Comparison of ENCODE assay signal across 8 cellular contexts in the genomic region with DNA sequence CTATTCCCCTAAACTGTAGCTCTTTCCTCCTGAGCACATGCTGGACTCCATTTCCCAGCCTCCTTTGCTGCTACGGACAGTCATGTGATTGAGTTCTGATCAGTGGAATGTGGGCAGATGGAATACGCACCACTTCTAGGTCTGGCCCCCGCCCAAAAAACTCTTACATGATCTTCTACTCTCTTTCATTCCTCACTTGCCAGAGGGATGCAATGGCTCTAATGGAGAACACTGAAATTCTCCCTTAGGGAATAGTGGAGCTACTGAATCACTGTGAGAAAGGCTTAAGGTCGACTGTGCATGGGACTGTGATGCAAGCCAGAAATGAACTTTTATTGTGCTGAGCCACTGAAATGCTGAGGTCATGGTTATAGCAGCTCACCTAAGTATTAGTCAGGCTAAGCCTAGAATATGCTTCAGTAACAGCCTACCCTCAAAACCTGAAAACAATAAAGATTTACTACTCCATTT. TPM values are rescaled to one million over a fixed set of nuclear protein-coding genes. Genes with fewer than 3 reads are reported as not detected.
DNase-seq lines count a peak whose midpoint lies in the region; ATAC-seq and TF ChIP-seq lines count a peak whose summit lies in the region.

No MANE protein-coding gene starts in this region.

- H3K4me3 ChIP-seq in stomach = no peak overlapping the region
- H3K4me3 ChIP-seq in esophagus squamous epithelium = no peak overlapping the region

- H3K27ac ChIP-seq in stomach = no peak overlapping the region
- peak overlapping the region in 1 of 4 donors; percentile 52 for H3K27ac ChIP-seq in esophagus squamous epithelium

- H3K36me3 ChIP-seq in stomach (no peaks in the 10 kb centered on the region), esophagus squamous epithelium (no peaks in the 10 kb centered on the region)

- 35 to 42% (median 39%) methylated on average over 4 of the region's 4 CpGs for WGBS in stomach, 5 donors
- 29 to 37% methylated on average over 4 of the region's 4 CpGs for WGBS in esophagus squamous epithelium, 2 donors

- H3K27me3 Mint-ChIP-seq in effector memory CD8-positive, alpha-beta T cell = peaks cover 16 to 21% of the 10 kb centered on the region in 2 donors
- peaks cover 21% of the 10 kb centered on the region for H3K27me3 Mint-ChIP-seq in activated CD8-positive, alpha-beta memory T cell treated with anti-CD3 and anti-CD28 coated beads, Interleukin-2, amount 10 ng/mL, durations not matched to agents 7 days and 5 days

- no peak for TF ChIP-seq POLR2A in stomach (IDR thresholded peaks at IDR 0.05)
- no peak for TF ChIP-seq POLR2A in esophagus squamous epithelium (IDR thresholded peaks at IDR 0.05)

- CTCF ChIA-PET in activated CD8-positive, alpha-beta memory T cell treated with anti-CD3 and anti-CD28 coated beads, Interleukin-2, amount 10 ng/mL, durations not matched to agents 7 days and 5 days (lab: Charles Lee) = interaction anchor here (1.2 kb wide), 1 partner anchor 10 kb away, joined by 5 read pairs; no protein-coding TSS in a partner anchor

- intact Hi-C loops in left cardiac atrium (cut with DNase I) (no loop called here), stomach (cut with DNase I; ENCODE audit: low total_unique reads) (no loop called here), esophagus squamous epithelium (cut with DNase I) (no loop called here)

- no peak overlapping the region for H3K4me3 Mint-ChIP-seq in effector memory CD8-positive, alpha-beta T cell
- H3K4me3 Mint-ChIP-seq in activated CD8-positive, alpha-beta memory T cell treated with anti-CD3 and anti-CD28 coated beads, Interleukin-2, amount 10 ng/mL, durations not matched to agents 7 days and 5 days = no peak overlapping the region

- TF ChIP-seq EP300 in stomach (IDR thresholded peaks at IDR 0.05) = no peak

- TF ChIP-seq CTCF in stomach (IDR thresholded peaks at IDR 0.05) (no peak), esophagus squamous epithelium (IDR thresholded peaks at IDR 0.05) (no peak)

- H3K4me1 ChIP-seq in stomach (peaks cover 0 to 4% (median 0%) of the 10 kb centered on the region in 4 donors), esophagus squamous epithelium (peaks cover 0 to 10% (median 3%) of the 10 kb centered on the region in 3 donors)

- no peak overlapping the region for H3K27ac Mint-ChIP-seq in effector memory CD8-positive, alpha-beta T cell
- no peak overlapping the region for H3K27ac Mint-ChIP-seq in activated CD8-positive, alpha-beta memory T cell treated with anti-CD3 and anti-CD28 coated beads, Interleukin-2, amount 10 ng/mL, durations not matched to agents 7 days and 5 days

- no peaks in the 10 kb centered on the region for H3K9me3 ChIP-seq in stomach
- H3K9me3 ChIP-seq in esophagus squamous epithelium = no peaks in the 10 kb centered on the region

- DNase-seq in HT-29 (ENCODE audit: low spot score) = peak; percentile 39
- peak; percentile 79 for DNase-seq in T1000 (lab: John Stamatoyannopoulos, UW)
- DNase-seq in left cardiac atrium = peak; percentile 72
- peak; percentile 27 for DNase-seq in stomach
- no peak for DNase-seq in NCI-H510A (lab: John Stamatoyannopoulos, UW)
- DNase-seq in effector memory CD8-positive, alpha-beta T cell = no peak
- no peak for DNase-seq in esophagus squamous epithelium (lab: John Stamatoyannopoulos, UW)
- no peak for DNase-seq in activated CD8-positive, alpha-beta memory T cell treated with anti-CD3 and anti-CD28 coated beads, Interleukin-2, amount 10 ng/mL, durations not matched to agents 7 days and 5 days

- H3K9me3 Mint-ChIP-seq in effector memory CD8-positive, alpha-beta T cell = no peaks in the 10 kb centered on the region
- H3K9me3 Mint-ChIP-seq in activated CD8-positive, alpha-beta memory T cell treated with anti-CD3 and anti-CD28 coated beads, Interleukin-2, amount 10 ng/mL, durations not matched to agents 7 days and 5 days (ENCODE audit: low read depth) = no peaks in the 10 kb centered on the region

- peaks cover 6% of the 10 kb centered on the region for H3K36me3 Mint-ChIP-seq in effector memory CD8-positive, alpha-beta T cell (ENCODE audit: insufficient read depth)
- peaks cover 2% of the 10 kb centered on the region for H3K36me3 Mint-ChIP-seq in activated CD8-positive, alpha-beta memory T cell treated with anti-CD3 and anti-CD28 coated beads, Interleukin-2, amount 10 ng/mL, durations not matched to agents 7 days and 5 days

- H3K27me3 ChIP-seq in stomach = no peaks in the 10 kb centered on the region
- no peaks in the 10 kb centered on the region for H3K27me3 ChIP-seq in esophagus squamous epithelium

- peaks cover 0 to 2% of the 10 kb centered on the region in 2 donors for H3K4me1 Mint-ChIP-seq in effector memory CD8-positive, alpha-beta T cell (ENCODE audit: low read depth in 2 of 2)
- peaks cover 9% of the 10 kb centered on the region for H3K4me1 Mint-ChIP-seq in activated CD8-positive, alpha-beta memory T cell treated with anti-CD3 and anti-CD28 coated beads, Interleukin-2, amount 10 ng/mL, durations not matched to agents 7 days and 5 days

- peak; percentile 89 to 91 for ATAC-seq in left cardiac atrium
- ATAC-seq in effector memory CD8-positive, alpha-beta T cell (replicated peaks) = no peak
- ATAC-seq in activated CD8-positive, alpha-beta memory T cell treated with anti-CD3 and anti-CD28 coated beads, Interleukin-2, amount 10 ng/mL, durations not matched to agents 7 days and 5 days = no peak

RNA-seq across cellular contexts. Expression of a gene that starts 13.0 kb away (rescaled TPM):
- total RNA-seq in HT-29 (2014; rRNA removed; shearing (Covaris generic)) = 255 and 282 TPM in 2 replicates
- 100 to 1,000 TPM; 176 to 248 TPM for total RNA-seq in left cardiac atrium
- 100 to 1,000 TPM in 3 of 5 donors, 10 to 100 TPM in 2; 66.5 to 463 (median 125) TPM for total RNA-seq in stomach
- 10 to 100 TPM; 60.1 to 77.3 (median 63.1) TPM for polyA plus RNA-seq in stomach
- 100 to 1,000 TPM; 123 to 179 (median 146) TPM for total RNA-seq in esophagus squamous epithelium
- 100 to 1,000 TPM; 132 to 172 TPM for total RNA-seq in activated CD8-positive, alpha-beta memory T cell treated with anti-CD3 and anti-CD28 coated beads, Interleukin-2, amount 10 ng/mL, durations not matched to agents 7 days and 5 days

RNA-seq across cellular contexts. Expression of a gene that starts 30.5 kb away (rescaled TPM):
- 33.6 and 43.0 TPM in 2 replicates for total RNA-seq in HT-29 (2014; rRNA removed; shearing (Covaris generic))
- total RNA-seq in left cardiac atrium (1 to 10 TPM; 8.1 to 8.5 TPM), stomach (10 to 100 TPM; 18.5 to 78.2 (median 20.4) TPM), esophagus squamous epithelium (10 to 100 TPM; 18.7 to 28.3 (median 20.3) TPM)
- 10 to 100 TPM in 2 of 3 donors, 1 to 10 TPM in 1; 7.5 to 17.6 (median 10.9) TPM for polyA plus RNA-seq in stomach
- total RNA-seq in activated CD8-positive, alpha-beta memory T cell treated with anti-CD3 and anti-CD28 coated beads, Interleukin-2, amount 10 ng/mL, durations not matched to agents 7 days and 5 days = 10 to 100 TPM; 46.8 to 51.0 TPM

RNA-seq across cellular contexts. Expression of a gene that starts 37.9 kb away (rescaled TPM):
- total RNA-seq in HT-29 (2014; rRNA removed; shearing (Covaris generic)) = 1.7 and 2.4 TPM in 2 replicates
- total RNA-seq in left cardiac atrium = 10 to 100 TPM; 91.7 to 98.0 TPM
- 10 to 100 TPM in 3 of 5 donors, 1 to 10 TPM in 2; 2.7 to 42.3 (median 13.9) TPM for total RNA-seq in stomach
- polyA plus RNA-seq in stomach = 1 to 10 TPM; 3.8 to 9.3 (median 4.9) TPM
- total RNA-seq in esophagus squamous epithelium = 10 to 100 TPM in 1 of 4 donors, 1 to 10 TPM in 3; 4.6 to 14.5 (median 7.0) TPM
- 1 to 10 TPM; 1.5 TPM for total RNA-seq in activated CD8-positive, alpha-beta memory T cell treated with anti-CD3 and anti-CD28 coated beads, Interleukin-2, amount 10 ng/mL, durations not matched to agents 7 days and 5 days

Comparison
In these comparisons a context has a peak if more than half of its experiments do, and no peak if none do; other contexts are left out.
1. DNase-seq: peak in HT-29 (single experiment), T1000 (single experiment), left cardiac atrium (single experiment) and stomach (single experiment); none in NCI-H510A (single experiment), effector memory CD8-positive, alpha-beta T cell (0 of 3), esophagus squamous epithelium (single experiment) and activated CD8-positive, alpha-beta memory T cell treated with anti-CD3 and anti-CD28 coated beads, Interleukin-2, amount 10 ng/mL, durations not matched to agents 7 days and 5 days (single experiment).
2. ATAC-seq: peak in left cardiac atrium (2 of 2); none in effector memory CD8-positive, alpha-beta T cell (single experiment) and activated CD8-positive, alpha-beta memory T cell treated with anti-CD3 and anti-CD28 coated beads, Interleukin-2, amount 10 ng/mL, durations not matched to agents 7 days and 5 days (single experiment).